Comparison of ENCODE assay signal across 10 cellular contexts in the genomic region with DNA sequence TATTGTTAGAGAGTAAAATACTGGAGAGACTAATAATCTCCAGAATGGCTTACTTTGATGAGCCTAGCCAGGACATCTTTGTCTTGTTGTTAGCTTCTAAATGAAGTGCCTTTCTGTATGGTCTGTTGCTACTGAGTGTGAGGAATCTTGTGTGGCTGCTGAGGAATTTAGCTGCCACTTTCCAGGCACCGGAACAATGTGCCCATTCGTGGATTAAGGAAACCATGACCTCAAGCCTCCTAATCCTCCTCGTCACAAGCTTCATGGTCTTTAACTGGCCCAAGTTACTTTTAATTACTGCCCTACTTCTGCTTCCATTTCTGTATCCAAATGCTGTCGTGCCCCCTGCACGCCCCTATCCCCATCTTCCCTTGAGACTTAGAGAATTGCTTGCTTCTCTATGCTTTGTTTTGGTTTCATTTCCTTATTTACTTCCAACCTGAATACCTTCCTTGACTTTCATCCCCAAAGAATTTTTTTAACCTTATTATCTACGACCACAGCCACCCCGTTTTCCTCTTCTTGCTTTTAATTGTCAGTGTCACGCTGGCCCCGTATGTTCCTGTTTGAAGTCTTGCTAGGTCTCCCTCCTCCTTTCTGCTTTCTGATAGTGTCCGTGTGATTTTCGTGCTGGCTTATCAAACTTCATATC. TPM values are rescaled to one million over a fixed set of nuclear protein-coding genes. Genes with fewer than 3 reads are reported as not detected.
DNase-seq lines count a peak whose midpoint lies in the region; ATAC-seq, FAIRE-seq and TF ChIP-seq lines count a peak whose summit lies in the region.
"Had no signal": no experiment of that assay in that cellular context is flagged by ENCODE, and none has a peak within 500 bp of the region (broad histone marks: within the 10 kb centered on the region; RNA-seq: fewer than 3 reads in every experiment).

No MANE protein-coding gene starts in this region.

- peaks cover 5% of the 10 kb centered on the region; the same call in 1 of the 2 replicates for H4K20me1 ChIP-seq in K562 (replicated peaks; ENCODE audit: control insufficient read depth, insufficient read depth, low read length)

- H3K4me1 ChIP-seq in HEK293 (ENCODE audit: control insufficient read depth, insufficient read depth, low read length) = peaks cover 17% of the 10 kb centered on the region
- peaks cover 7 to 35% of the 10 kb centered on the region in 2 experiments for H3K4me1 ChIP-seq in K562 (replicated peaks in 1 of 2; ENCODE audit: control insufficient read depth in 2 of 2, insufficient read depth in 2 of 2, low read length in 2 of 2)
- peaks cover 0 to 25% (median 4%) of the 10 kb centered on the region in 6 donors for H3K4me1 ChIP-seq in spleen

- CTCF ChIA-PET in HEK293 (lab: Yijun Ruan, JAX) (interaction anchor here (1.3 kb wide), 1 partner anchor 112 kb away, joined by 3 read pairs; no protein-coding TSS in a partner anchor), K562 (lab: Yijun Ruan, JAX; ENCODE audit: low intra/inter-chr PET ratio) (no interaction called here)

- H3K27ac ChIP-seq in HEK293 (ENCODE audit: extremely low read depth, low read depth, low read length) (no peak overlapping the region), K562 (ENCODE audit: extremely low read depth, low read depth, low read length) (no peak overlapping the region; the same call in 2 of the 3 replicates), spleen (peak overlapping the region in 3 of 8 donors; percentile 26 to 48 (median 38))

- WGBS in K562 (ENCODE audit: insufficient coverage, low coverage, missing lambda C conversion rate) = 33% methylated on average over 11 of the region's 11 CpGs
- WGBS in spleen, 5 donors = 43 to 60% (median 57%) methylated on average over 11 of the region's 11 CpGs

- DNase-seq in K562 (ENCODE audit: extremely low read depth in 1 of 4, low spot score in 3 of 4) = no peak
- peak; percentile 89 for DNase-seq in islet precursor cell
- DNase-seq in spleen = no peak
- DNase-seq in stimulated activated CD4-positive, alpha-beta T cell treated with anti-CD3 and anti-CD28 coated beads, Interleukin-2, amount 100 ng/mL, for 48 hours = no peak
- DNase-seq in GM19239 (ENCODE audit: insufficient read length, low spot score) = no peak
- no peak for DNase-seq in activated CD4-positive, alpha-beta T cell treated with anti-CD3 and anti-CD28 coated beads, Interleukin-2, amount 50 U/mL, for 48 hours
- DNase-seq: effector CD4-positive, alpha-beta T cell; NCI-H1417 treated with DMSO at 0.1 percent for 48 hours had no signal

- TF ChIP-seq POLR2A in K562 (conservative IDR thresholded peaks at IDR 0.05) (no peak), spleen (IDR thresholded peaks at IDR 0.05) (no peak)

- TF ChIP-seq CTCF in HEK293 (tag by site-specific recombination; IDR thresholded peaks at IDR 0.05) (no peak), K562 (IDR thresholded peaks at IDR 0.05 in 2 of 3, conservative IDR thresholded peaks at IDR 0.05 in 1 of 3; ENCODE audit: insufficient read depth in 2 of 3, low read depth in 1 of 3, low read length in 3 of 3) (no peak), spleen (IDR thresholded peaks at IDR 0.05 in 8 of 11, conservative IDR thresholded peaks at IDR 0.05 in 3 of 11) (no peak)

- H3K36me3 ChIP-seq in HEK293 (ENCODE audit: control insufficient read depth in 2 of 2, insufficient read depth in 1 of 2, low read length in 2 of 2) (peaks cover 0 to 4% of the 10 kb centered on the region in 2 experiments; a peak in 1 of 3 replicates), K562 (ENCODE audit: control insufficient read depth, insufficient read depth, low read length) (peaks cover 16% of the 10 kb centered on the region), spleen (no peaks in the 10 kb centered on the region)

- H3K9me3 ChIP-seq in HEK293 (ENCODE audit: control insufficient read depth, insufficient read depth, low read depth, low read length) (no peaks in the 10 kb centered on the region), K562 (replicated peaks; ENCODE audit: control insufficient read depth, insufficient read depth, low read depth, low read length) (peaks cover 5% of the 10 kb centered on the region), spleen (peaks cover 0 to 10% (median 0%) of the 10 kb centered on the region in 8 donors)

- peak overlapping the region; percentile 57 for H3K4me2 ChIP-seq in K562 (ENCODE audit: insufficient read depth, low read length)

- POLR2A ChIA-PET in HEK293 (lab: Yijun Ruan, JAX) (no interaction called here), K562 (lab: Yijun Ruan, JAX) (interaction anchor here (0.6 to 2.1 kb wide), 4 partner anchors 8 to 28 kb away, joined by 3 to 7 read pairs (median 4); no protein-coding TSS in a partner anchor)

- BruUV-seq in K562 (replicated peaks; lab: Mats Ljungman, UMichigan) = no TSS peak

- intact Hi-C loops in K562 (cut with micrococcal nuclease) = no loop called here
- intact Hi-C loops in spleen (cut with DNase I; ENCODE audit: low total_unique reads) = no loop called here

- peaks cover 58% of the 10 kb centered on the region for H3K79me2 ChIP-seq in K562 (ENCODE audit: control insufficient read depth, insufficient read depth, low read length)

- no peak for TF ChIP-seq EP300 in K562 (IDR thresholded peaks at IDR 0.05; ENCODE audit: low read length)

- H3K9ac ChIP-seq in K562 (ENCODE audit: insufficient read depth in 1 of 2, low read depth in 2 of 2, low read length in 2 of 2) = no peak overlapping the region; a peak in 1 of 4 replicates

- ATAC-seq in K562 (peak; percentile 32), HG03378 (IDR thresholded peaks at IDR 0.05; ENCODE audit: unreplicated experiment) (no peak)

- TF ChIP-seq RAD21 in K562 (CRISPR knock-in tag; conservative IDR thresholded peaks at IDR 0.05 in 1 of 2, IDR thresholded peaks at IDR 0.05 in 1 of 2) = no peak

- H3K27me3 ChIP-seq in K562 (ENCODE audit: control insufficient read depth in 2 of 2, insufficient read depth in 2 of 2, low read length in 2 of 2) (no peaks in the 10 kb centered on the region), spleen (replicated peaks in 1 of 7) (no peaks in the 10 kb centered on the region)

- in situ Hi-C loops in K562 (cut with MboI) = no loop called here

- H3K9me1 ChIP-seq in K562 (ENCODE audit: control insufficient read depth, insufficient read depth, low read length) = no peaks in the 10 kb centered on the region

- H2AFZ ChIP-seq in K562 (ENCODE audit: low read depth, low read length) = no peak overlapping the region

- FAIRE-seq in K562 (lab: Jason Lieb, UNC) (no peak), GM19239 (lab: Jason Lieb, UNC) (no peak)

- H3K4me3 ChIP-seq in HEK293 (ENCODE audit: low read depth, low read length) (no peak overlapping the region), K562 (no peak overlapping the region), spleen (peak overlapping the region in 5 of 8 donors; percentile 17 to 55 (median 32))

TF ChIP-seq in HEK293, 187 proteins besides CTCF, POLR2A, EP300 and RAD21:
- 0 out of 2 replicates have a peak, but pooled peaks have one; percentile 31 for TF ChIP-seq PRDM1 (tag by site-specific recombination; IDR thresholded peaks at IDR 0.05)
- no peak for TF ChIP-seq KLF9 (tag by site-specific recombination; IDR thresholded peaks at IDR 0.05; ENCODE audit: low read depth)
- 0 out of 2 replicates have a peak, but pooled peaks have one; percentile 49 for TF ChIP-seq KLF10 (tag by site-specific recombination; IDR thresholded peaks at IDR 0.05)
- no peak for TF ChIP-seq ZNF132 (tag by site-specific recombination; IDR thresholded peaks at IDR 0.05; ENCODE audit: borderline replicate concordance)
- TF ChIP-seq ZBTB48 (tag by site-specific recombination; IDR thresholded peaks at IDR 0.05) = 0 out of 2 replicates have a peak, but pooled peaks have one; percentile 34
- TF ChIP-seq FEZF1 (tag by site-specific recombination; IDR thresholded peaks at IDR 0.05) = peak; percentile 50
- peak; percentile 42; the same call in 1 of the 2 replicates for TF ChIP-seq ZNF335 (tag by site-specific recombination; conservative IDR thresholded peaks at IDR 0.05)

TF ChIP-seq in K562, 482 proteins besides CTCF, POLR2A, EP300 and RAD21 (continues in another document):
- TF ChIP-seq ELF4 (CRISPR knock-in tag; IDR thresholded peaks at IDR 0.05) = 0 out of 2 replicates have a peak, but pooled peaks have one; percentile 17
- 0 out of 2 replicates have a peak, but pooled peaks have one; percentile 10 for TF ChIP-seq MTA2 (IDR thresholded peaks at IDR 0.05; ENCODE audit: low read depth)
- TF ChIP-seq, protein P1, sequence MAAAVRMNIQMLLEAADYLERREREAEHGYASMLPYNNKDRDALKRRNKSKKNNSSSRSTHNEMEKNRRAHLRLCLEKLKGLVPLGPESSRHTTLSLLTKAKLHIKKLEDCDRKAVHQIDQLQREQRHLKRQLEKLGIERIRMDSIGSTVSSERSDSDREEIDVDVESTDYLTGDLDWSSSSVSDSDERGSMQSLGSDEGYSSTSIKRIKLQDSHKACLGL (CRISPR knock-in tag; IDR thresholded peaks at IDR 0.05; ENCODE audit: borderline replicate concordance, poor library complexity, severe bottlenecking) = no peak
- TF ChIP-seq, protein P2, sequence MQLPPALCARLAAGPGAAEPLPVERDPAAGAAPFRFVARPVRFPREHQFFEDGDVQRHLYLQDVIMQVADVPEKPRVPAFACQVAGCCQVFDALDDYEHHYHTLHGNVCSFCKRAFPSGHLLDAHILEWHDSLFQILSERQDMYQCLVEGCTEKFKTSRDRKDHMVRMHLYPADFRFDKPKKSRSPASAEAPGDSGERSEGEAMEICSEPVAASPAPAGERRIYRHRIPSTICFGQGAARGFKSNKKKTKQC (CRISPR knock-in tag; IDR thresholded peaks at IDR 0.05) = no peak
- TF ChIP-seq CHCHD3 (CRISPR knock-in tag; IDR thresholded peaks at IDR 0.05) = no peak

RNA-seq across cellular contexts. Expression of a gene that starts 40.0 kb away (rescaled TPM):
- 38.7 and 108 TPM in 2 replicates for total RNA-seq in K562 (2011; cell fraction: chromatin; rRNA removed; ENCODE audit: low replicate concordance)
- total RNA-seq in K562 (2011; cell fraction: nucleolus; rRNA removed) = 21.5 and 25.4 TPM in 2 replicates
- 49.3 and 95.0 TPM in 2 replicates for total RNA-seq in K562 (2011; cell fraction: nucleoplasm; rRNA removed)
- 11.8 and 13.8 TPM in 2 replicates for total RNA-seq in K562 (2014; rRNA removed)
- total RNA-seq in K562 (2014; rRNA removed; fragmentation: Illumina TruSeq; extraction: Trizol) = 18.7 and 20.6 TPM in 2 replicates
- total RNA-seq in K562 (2015; rRNA removed; fragmentation: Illumina TruSeq; extraction: Trizol) = 14.4 TPM in 2 replicates
- total RNA-seq in K562 (2021) = 25.6 and 26.5 TPM in 2 replicates
- polyA plus RNA-seq in K562 (2011; rRNA removed) = 20.3 and 25.0 TPM in 2 replicates
- polyA plus RNA-seq in K562 (2011; cell fraction: cytosol; rRNA removed) = 5.9 and 15.0 TPM in 2 replicates
- 58.9 and 61.8 TPM in 2 replicates for polyA plus RNA-seq in K562 (2011; cell fraction: nucleus; rRNA removed)
- 5.7 and 11.9 TPM in 2 replicates for polyA plus RNA-seq in K562 (2012)
- polyA plus RNA-seq in K562 (2014; fragmentation: Illumina TruSeq; extraction: Trizol) = 10.9 and 12.0 TPM in 2 replicates
- polyA plus RNA-seq in K562 (2014; fragmentation: Nextera tagmentation; extraction: Ambion mirVana) = 1 to 10 TPM; 2.9 to 4.0 TPM
- polyA plus RNA-seq in K562 (2014; rRNA removed) = 6.4 and 9.6 TPM in 2 replicates
- polyA minus RNA-seq in K562 (2011; rRNA and poly(A)+ RNA removed) = 77.9 and 82.9 TPM in 2 replicates
- polyA minus RNA-seq in K562 (2011; cell fraction: cytosol; rRNA and poly(A)+ RNA removed) = 30.2 and 36.7 TPM in 2 replicates
- polyA minus RNA-seq in K562 (2011; cell fraction: nucleus; rRNA and poly(A)+ RNA removed) = 49.7 and 70.3 TPM in 2 replicates
- total RNA-seq in spleen = 10 to 100 TPM in 5 of 7 donors, 1 to 10 TPM in 2; 8.6 to 17.1 (median 11.8) TPM
- 1 to 10 TPM in 1 of 3 donors, under 1 TPM in 2; 0.89 to 1.5 (median 0.99) TPM for polyA plus RNA-seq in spleen

Comparison
In these comparisons a context has a peak if more than half of its experiments do, and no peak if none do; other contexts are left out.
1. H3K4me3 ChIP-seq: peak in spleen (5 of 8); none in HEK293 (single experiment) and K562 (single experiment).